Comparison of ENCODE assay signal across 11 cellular contexts in the genomic region with DNA sequence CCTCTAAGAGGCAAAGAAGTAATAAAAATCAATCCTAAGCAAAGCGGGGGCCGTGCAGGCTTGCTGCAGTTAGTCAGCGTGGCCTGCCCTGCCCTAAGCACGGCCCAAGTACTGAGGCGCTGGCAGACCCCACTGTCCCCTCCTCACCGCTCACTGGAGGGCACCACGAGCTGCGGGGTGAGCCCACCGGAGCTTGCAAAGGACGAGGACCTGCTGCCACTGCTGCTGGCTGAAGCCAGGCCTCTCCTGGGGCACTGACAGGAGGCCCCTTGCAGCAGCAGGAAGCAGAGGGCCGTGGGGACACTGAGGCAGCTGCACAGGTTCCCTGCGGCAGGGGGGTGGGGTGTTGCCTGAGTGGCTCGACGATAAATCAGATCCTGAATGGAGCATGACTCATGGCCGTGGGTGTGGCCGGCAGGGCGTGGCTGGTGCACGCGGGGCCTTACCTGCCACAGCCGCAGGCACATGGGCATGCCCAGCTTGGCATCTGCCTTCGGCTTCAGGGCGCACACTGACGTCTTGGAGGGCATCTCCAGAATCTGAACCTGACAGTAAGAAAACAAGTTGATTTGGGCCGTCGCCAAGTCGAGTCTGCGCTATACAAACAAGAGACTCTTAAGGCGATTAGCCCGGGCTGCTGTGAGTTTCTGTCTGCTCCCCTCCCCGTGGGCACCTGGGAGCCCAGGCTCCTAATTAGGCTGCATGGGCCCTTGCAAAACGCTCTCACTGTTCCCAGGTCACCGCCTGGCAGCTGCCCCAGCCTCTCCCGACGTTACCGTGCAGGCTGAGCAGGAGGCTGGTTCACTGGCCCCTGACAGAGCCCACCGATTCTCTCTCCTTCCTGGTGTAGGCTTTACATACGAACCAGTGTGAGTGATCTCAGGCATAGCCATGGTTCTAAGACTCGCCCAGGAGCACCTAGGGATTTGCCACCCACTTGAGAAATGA. TPM values are rescaled to one million over a fixed set of nuclear protein-coding genes. Genes with fewer than 3 reads are reported as not detected.
A peak's percentile ranks its signal among the peaks of the same experiment; 100 is the strongest.
DNase-seq lines count a peak whose midpoint lies in the region; ATAC-seq and TF ChIP-seq lines count a peak whose summit lies in the region.
"Had no signal": no experiment of that assay in that cellular context is flagged by ENCODE, and none has a peak within 500 bp of the region (broad histone marks: within the 10 kb centered on the region; RNA-seq: fewer than 3 reads in every experiment).

No MANE protein-coding gene starts in this region.

- H3K27me3 ChIP-seq in Panc1 (ENCODE audit: control insufficient read depth, insufficient read depth, low read length) (no peaks in the 10 kb centered on the region), aorta (ENCODE audit: control insufficient read depth in 1 of 2, insufficient read depth in 2 of 2, low read length in 1 of 2) (no peaks in the 10 kb centered on the region)

- TF ChIP-seq CTCF in Panc1 (IDR thresholded peaks at IDR 0.05): no peak
- TF ChIP-seq CTCF in activated CD8-positive, alpha-beta T cell treated with anti-CD3 and anti-CD28 coated beads for 36 hours (IDR thresholded peaks at IDR 0.05): no peak

- no peaks in the 10 kb centered on the region for H3K36me3 Mint-ChIP-seq in activated naive CD4-positive, alpha-beta T cell treated with anti-CD3 and anti-CD28 coated beads, Interleukin-2, amount 10 ng/mL, durations not matched to agents 7 days and 5 days
- H3K36me3 Mint-ChIP-seq in activated CD8-positive, alpha-beta T cell treated with anti-CD3 and anti-CD28 coated beads for 36 hours (ENCODE audit: low read depth): no peaks in the 10 kb centered on the region

- in situ Hi-C loops in Panc1 (cut with HindIII; ENCODE audit: low pct_unique_long_range_greater_than_20kb, low sequenced_read_pairs): no loop called here

- H3K9me3 ChIP-seq in Panc1 (ENCODE audit: control insufficient read depth, insufficient read depth, low read depth, low read length): no peaks in the 10 kb centered on the region
- H3K9me3 ChIP-seq in aorta (ENCODE audit: control insufficient read depth, low read length): no peaks in the 10 kb centered on the region

- no peak for ATAC-seq in Right ventricle myocardium inferior
- no peak for ATAC-seq in Right ventricle myocardium superior (ENCODE audit: poor library complexity)
- ATAC-seq in Panc1: peak; percentile 69; the same call in 1 of the 2 replicates
- no peak for ATAC-seq in aorta (ENCODE audit: low FRiP score)
- no peak for ATAC-seq in activated CD8-positive, alpha-beta T cell treated with anti-CD3 and anti-CD28 coated beads for 36 hours

- H3K36me3 ChIP-seq in Panc1 (ENCODE audit: control insufficient read depth, insufficient read depth, low read length) (no peaks in the 10 kb centered on the region), aorta (ENCODE audit: control insufficient read depth in 1 of 2, insufficient read depth in 2 of 2, low read length in 1 of 2) (peaks cover 0 to 3% of the 10 kb centered on the region in 2 donors)

- H3K4me3 ChIP-seq in Panc1 (ENCODE audit: low read depth in 2 of 2, low read length in 2 of 2): no peak overlapping the region
- no peak overlapping the region for H3K4me3 ChIP-seq in aorta (ENCODE audit: low read length in 2 of 2)
- H3K4me3 ChIP-seq: smooth muscle cell had no signal

- POLR2A ChIA-PET in Panc1 (lab: Charles Lee): no interaction called here
- POLR2A ChIA-PET in activated CD8-positive, alpha-beta T cell treated with anti-CD3 and anti-CD28 coated beads for 36 hours (lab: Charles Lee): no interaction called here

- peak; percentile 63 for DNase-seq in Right ventricle myocardium inferior (ENCODE audit: missing footprints)
- DNase-seq in Right ventricle myocardium superior: no peak
- DNase-seq in Panc1 (ENCODE audit: low read depth, low spot score): peak; percentile 2
- peak; percentile 62 for DNase-seq in iPS-NIHi11 (ENCODE audit: low spot score)
- peak; percentile 47 to 74 for DNase-seq in aorta
- DNase-seq in activated naive CD4-positive, alpha-beta T cell treated with anti-CD3 and anti-CD28 coated beads, Interleukin-2, amount 10 ng/mL, durations not matched to agents 7 days and 5 days: no peak
- no peak for DNase-seq in NCI-H146 (lab: John Stamatoyannopoulos, UW)
- DNase-seq in activated CD8-positive, alpha-beta T cell treated with anti-CD3 and anti-CD28 coated beads for 36 hours: no peak
- DNase-seq: kidney glomerular epithelial cell had no signal

- CTCF ChIA-PET in Panc1 (lab: Charles Lee): interaction anchor here (0.6 kb wide), 1 partner anchor 76 kb away, joined by 8 read pairs; no protein-coding TSS in a partner anchor
- CTCF ChIA-PET in activated naive CD4-positive, alpha-beta T cell treated with anti-CD3 and anti-CD28 coated beads, Interleukin-2, amount 10 ng/mL, durations not matched to agents 7 days and 5 days (lab: Charles Lee): no interaction called here
- CTCF ChIA-PET in activated CD8-positive, alpha-beta T cell treated with anti-CD3 and anti-CD28 coated beads for 36 hours (lab: Charles Lee): no interaction called here

- H3K27ac ChIP-seq in Panc1 (ENCODE audit: low read length) (no peak overlapping the region), aorta (ENCODE audit: low read depth in 1 of 2, low read length in 2 of 2) (no peak overlapping the region)

- intact Hi-C loops in Right ventricle myocardium inferior (cut with DNase I) (no loop called here), Right ventricle myocardium superior (cut with DNase I) (loop anchor here (5.0 kb wide), 1 partner anchor 46 kb away; the partner anchor contains the start of genes GNB1L and RTL10), Panc1 (cut with micrococcal nuclease; ENCODE audit: unreplicated experiment) (no loop called here), aorta (cut with DNase I) (no loop called here)
- intact Hi-C loops in activated CD8-positive, alpha-beta T cell treated with anti-CD3 and anti-CD28 coated beads for 36 hours (cut with micrococcal nuclease): no loop called here

- H3K27ac Mint-ChIP-seq in activated naive CD4-positive, alpha-beta T cell treated with anti-CD3 and anti-CD28 coated beads, Interleukin-2, amount 10 ng/mL, durations not matched to agents 7 days and 5 days: no peak overlapping the region
- H3K27ac Mint-ChIP-seq in activated CD8-positive, alpha-beta T cell treated with anti-CD3 and anti-CD28 coated beads for 36 hours: no peak overlapping the region

- no TSS peak for BruUV-seq in Panc1 (replicated peaks; lab: Mats Ljungman, UMichigan)

- peaks cover 10% of the 10 kb centered on the region for H3K4me1 ChIP-seq in Panc1 (ENCODE audit: control insufficient read depth, insufficient read depth, low read length)
- no peaks in the 10 kb centered on the region for H3K4me1 ChIP-seq in aorta (ENCODE audit: control insufficient read depth in 1 of 2, insufficient read depth in 2 of 2, low read length in 2 of 2)

- H3K9me3 Mint-ChIP-seq in activated naive CD4-positive, alpha-beta T cell treated with anti-CD3 and anti-CD28 coated beads, Interleukin-2, amount 10 ng/mL, durations not matched to agents 7 days and 5 days: no peaks in the 10 kb centered on the region
- H3K9me3 Mint-ChIP-seq in activated CD8-positive, alpha-beta T cell treated with anti-CD3 and anti-CD28 coated beads for 36 hours: no peaks in the 10 kb centered on the region

- H3K4me3 Mint-ChIP-seq in activated naive CD4-positive, alpha-beta T cell treated with anti-CD3 and anti-CD28 coated beads, Interleukin-2, amount 10 ng/mL, durations not matched to agents 7 days and 5 days: no peak overlapping the region
- no peak overlapping the region for H3K4me3 Mint-ChIP-seq in activated CD8-positive, alpha-beta T cell treated with anti-CD3 and anti-CD28 coated beads for 36 hours

- peaks cover 18% of the 10 kb centered on the region for H3K4me1 Mint-ChIP-seq in activated naive CD4-positive, alpha-beta T cell treated with anti-CD3 and anti-CD28 coated beads, Interleukin-2, amount 10 ng/mL, durations not matched to agents 7 days and 5 days
- no peaks in the 10 kb centered on the region for H3K4me1 Mint-ChIP-seq in activated CD8-positive, alpha-beta T cell treated with anti-CD3 and anti-CD28 coated beads for 36 hours (ENCODE audit: low read depth)

- 77 to 79% methylated on average over 38 of the region's 38 CpGs for WGBS in aorta, 2 donors

- no peaks in the 10 kb centered on the region for H3K27me3 Mint-ChIP-seq in activated naive CD4-positive, alpha-beta T cell treated with anti-CD3 and anti-CD28 coated beads, Interleukin-2, amount 10 ng/mL, durations not matched to agents 7 days and 5 days
- no peaks in the 10 kb centered on the region for H3K27me3 Mint-ChIP-seq in activated CD8-positive, alpha-beta T cell treated with anti-CD3 and anti-CD28 coated beads for 36 hours

RNA-seq across cellular contexts. Expression of gene TBX1, which starts 45.9 kb away (rescaled TPM):
- total RNA-seq in Right ventricle myocardium inferior (3.6 TPM), Right ventricle myocardium superior (3.2 TPM), Panc1 (2021; ENCODE audit: unreplicated experiment) (91.7 TPM), aorta (1 to 10 TPM; 2.3 to 5.6 TPM)
- polyA plus RNA-seq in Panc1 (2012; ENCODE audit: insufficient read length): 102 TPM
- polyA plus RNA-seq in aorta: 1 to 10 TPM; 1.1 to 7.8 TPM
- total RNA-seq in activated CD8-positive, alpha-beta T cell treated with anti-CD3 and anti-CD28 coated beads for 36 hours: not detected
- total RNA-seq: smooth muscle cell, temporal lobe had no signal
- polyA plus RNA-seq: smooth muscle cell had no signal

RNA-seq across cellular contexts. Expression of gene GNB1L, which starts 48.2 kb away (rescaled TPM):
- total RNA-seq in Right ventricle myocardium inferior (1.9 TPM), Right ventricle myocardium superior (2.5 TPM), Panc1 (2021; ENCODE audit: unreplicated experiment) (12.2 TPM), aorta (1 to 10 TPM; 4.7 to 5.0 TPM)
- 10.2 TPM for polyA plus RNA-seq in Panc1 (2012; ENCODE audit: insufficient read length)
- 10 to 100 TPM in 1 of 2 donors, 1 to 10 TPM in 1; 4.3 to 12.6 TPM for polyA plus RNA-seq in aorta
- total RNA-seq in activated CD8-positive, alpha-beta T cell treated with anti-CD3 and anti-CD28 coated beads for 36 hours: 10 to 100 TPM; 16.2 to 17.4 TPM

RNA-seq across cellular contexts. Expression of gene RTL10, which starts 48.2 kb away (rescaled TPM):
- total RNA-seq in Right ventricle myocardium inferior (8.5 TPM), Right ventricle myocardium superior (6.2 TPM), Panc1 (2021; ENCODE audit: unreplicated experiment) (26.7 TPM), aorta (10 to 100 TPM in 1 of 2 donors, 1 to 10 TPM in 1; 7.7 to 16.6 TPM)
- polyA plus RNA-seq in Panc1 (2012; ENCODE audit: insufficient read length): 22.5 TPM
- 1 to 10 TPM; 5.5 to 8.0 TPM for polyA plus RNA-seq in aorta
- 10 to 100 TPM; 14.7 to 17.4 TPM for total RNA-seq in activated CD8-positive, alpha-beta T cell treated with anti-CD3 and anti-CD28 coated beads for 36 hours

Comparison
In these comparisons a context has a peak if more than half of its experiments do, and no peak if none do; other contexts are left out.
1. DNase-seq: peak in Right ventricle myocardium inferior (single experiment), Panc1 (single experiment), iPS-NIHi11 (single experiment) and aorta (2 of 2); none in Right ventricle myocardium superior (single experiment), activated naive CD4-positive, alpha-beta T cell treated with anti-CD3 and anti-CD28 coated beads, Interleukin-2, amount 10 ng/mL, durations not matched to agents 7 days and 5 days (single experiment), NCI-H146 (single experiment) and activated CD8-positive, alpha-beta T cell treated with anti-CD3 and anti-CD28 coated beads for 36 hours (single experiment).
2. RNA of gene TBX1, which starts 45.9 kb away (total RNA-seq): 91.7 TPM in Panc1 (single experiment); 2.3 to 5.6 TPM in aorta, 3.6 TPM in Right ventricle myocardium inferior (single experiment), 3.2 TPM in Right ventricle myocardium superior (single experiment) and not detected in activated CD8-positive, alpha-beta T cell treated with anti-CD3 and anti-CD28 coated beads for 36 hours; every median in the first group is over 10 times any median in the second.